ENCODE assay signal across 19 cellular contexts in genomic region chr1:145886811-145887210, GRCh38. TPM values are rescaled to one million over a fixed set of nuclear protein-coding genes. Genes with fewer than 3 reads are reported as not detected.
DNase-seq lines count a peak whose midpoint lies in the region; ATAC-seq, FAIRE-seq and TF ChIP-seq lines count a peak whose summit lies in the region.
"Had no signal": no experiment of that assay in that cellular context is flagged by ENCODE, and none has a peak within 500 bp of the region (broad histone marks: within the 10 kb centered on the region; RNA-seq: fewer than 3 reads in every experiment).

No MANE protein-coding gene starts in this region.

- ATAC-seq in GM23338, result peak; percentile 8; the same call in 2 of the 3 replicates
- ATAC-seq in natural killer cell treated with Interleukin-12 subunit alpha and Interleukin-12 subunit beta and Interleukin-15 and Interleukin-18, amount 100 ng/mL, for 72 hours, result no peak
- ATAC-seq in mucosa of descending colon, result no peak
- ATAC-seq: activated CD4-positive, CD25-positive, alpha-beta regulatory T cell treated with anti-CD3 and anti-CD28 coated beads, Interleukin-2, amount 50 U/mL, for 24 hours had no signal

- no peak for DNase-seq in CD4-positive, alpha-beta memory T cell
- DNase-seq in GM23338 (ENCODE audit: low spot score), result peak; percentile 53
- DNase-seq in astrocyte (ENCODE audit: low read depth), result no peak
- DNase-seq in natural killer cell treated with Interleukin-12 subunit alpha and Interleukin-12 subunit beta and Interleukin-15 and Interleukin-18, amount 100 ng/mL, for 72 hours (ENCODE audit: low spot score), result no peak
- no peak for DNase-seq in NCI-H524 treated with DMSO at 0.1 percent for 48 hours (lab: John Stamatoyannopoulos, UW)
- DNase-seq in SIG-M5 treated with dmso at 0.1 percent for 504 hours (lab: John Stamatoyannopoulos, UW; ENCODE audit: unreplicated experiment), result no peak
- DNase-seq in mucosa of descending colon, result no peak
- DNase-seq: activated gamma-delta T cell; C1 segment of cervical spinal cord; caudate nucleus; NK-92 treated with Interleukin-12 subunit alpha and Interleukin-12 subunit beta, amount 100 ng/mL, for 24 hours; sigmoid colon; SK-N-SH; stimulated activated CD4-positive, alpha-beta T cell treated with anti-CD3 and anti-CD28 coated beads, Interleukin-4, amount 100 ng/mL, for 4 hours; stimulated activated naive CD4-positive, alpha-beta T cell had no signal

- H3K9me3 Mint-ChIP-seq in CD4-positive, alpha-beta memory T cell, result no peaks in the 10 kb centered on the region
- H3K9me3 Mint-ChIP-seq in GM23338 (no peaks in the 10 kb centered on the region), astrocyte (ENCODE audit: unreplicated experiment) (no peaks in the 10 kb centered on the region)
- no peaks in the 10 kb centered on the region for H3K9me3 Mint-ChIP-seq in natural killer cell treated with Interleukin-12 subunit alpha and Interleukin-12 subunit beta and Interleukin-15 and Interleukin-18, amount 100 ng/mL, for 72 hours

- H3K4me3 ChIP-seq in CD4-positive, alpha-beta memory T cell (ENCODE audit: low read length in 2 of 2), result no peak overlapping the region
- H3K4me3 ChIP-seq in GM23338, result peak overlapping the region; percentile 85
- no peak overlapping the region for H3K4me3 ChIP-seq in astrocyte (ENCODE audit: insufficient read depth, low read depth, low read length)
- H3K4me3 ChIP-seq in mucosa of descending colon, result no peak overlapping the region

- no peaks in the 10 kb centered on the region for H3K36me3 ChIP-seq in CD4-positive, alpha-beta memory T cell (ENCODE audit: insufficient read depth, low read length)
- H3K36me3 ChIP-seq in GM23338 (ENCODE audit: insufficient read depth), result no peaks in the 10 kb centered on the region
- no peaks in the 10 kb centered on the region for H3K36me3 ChIP-seq in astrocyte (ENCODE audit: insufficient read depth, low read length)
- no peaks in the 10 kb centered on the region for H3K36me3 ChIP-seq in mucosa of descending colon (ENCODE audit: low read depth)
- H3K36me3 ChIP-seq: sigmoid colon had no signal

- H3K27ac Mint-ChIP-seq in CD4-positive, alpha-beta memory T cell, result peak overlapping the region in 1 of 7 donors; percentile 48
- no peak overlapping the region for H3K27ac Mint-ChIP-seq in GM23338
- no peak overlapping the region for H3K27ac Mint-ChIP-seq in astrocyte (ENCODE audit: unreplicated experiment)
- no peak overlapping the region for H3K27ac Mint-ChIP-seq in natural killer cell treated with Interleukin-12 subunit alpha and Interleukin-12 subunit beta and Interleukin-15 and Interleukin-18, amount 100 ng/mL, for 72 hours

- no peaks in the 10 kb centered on the region for H3K9me2 ChIP-seq in GM23338 (ENCODE audit: insufficient read depth)
- H3K9me2 ChIP-seq: SK-N-SH had no signal

- H2AFZ ChIP-seq in GM23338, result peak overlapping the region; percentile 98
- no peak overlapping the region for H2AFZ ChIP-seq in astrocyte (ENCODE audit: low read depth, low read length)

- H3K36me3 Mint-ChIP-seq in CD4-positive, alpha-beta memory T cell, result no peaks in the 10 kb centered on the region
- no peaks in the 10 kb centered on the region for H3K36me3 Mint-ChIP-seq in GM23338 (ENCODE audit: low read depth)
- peaks cover 3% of the 10 kb centered on the region for H3K36me3 Mint-ChIP-seq in astrocyte (ENCODE audit: low read depth, unreplicated experiment)
- no peaks in the 10 kb centered on the region for H3K36me3 Mint-ChIP-seq in natural killer cell treated with Interleukin-12 subunit alpha and Interleukin-12 subunit beta and Interleukin-15 and Interleukin-18, amount 100 ng/mL, for 72 hours

- H3K9ac ChIP-seq in astrocyte (ENCODE audit: low read length), result no peak overlapping the region
- H3K9ac ChIP-seq: SK-N-SH had no signal

- H3K27ac ChIP-seq in CD4-positive, alpha-beta memory T cell (ENCODE audit: low read depth, low read length), result no peak overlapping the region
- H3K27ac ChIP-seq in GM23338 (ENCODE audit: low read depth) (no peak overlapping the region), astrocyte (ENCODE audit: low read depth, low read length) (no peak overlapping the region)

- H3K79me2 ChIP-seq in GM23338 (replicated peaks; ENCODE audit: insufficient read depth) (no peaks in the 10 kb centered on the region), astrocyte (ENCODE audit: insufficient read depth, low read length) (no peaks in the 10 kb centered on the region)

- peak overlapping the region in 7 of 8 donors; percentile 50 to 87 (median 71) for H3K4me3 Mint-ChIP-seq in CD4-positive, alpha-beta memory T cell
- H3K4me3 Mint-ChIP-seq in GM23338 (peak overlapping the region; percentile 84), astrocyte (ENCODE audit: unreplicated experiment) (peak overlapping the region; percentile 77)
- peak overlapping the region; percentile 12 for H3K4me3 Mint-ChIP-seq in natural killer cell treated with Interleukin-12 subunit alpha and Interleukin-12 subunit beta and Interleukin-15 and Interleukin-18, amount 100 ng/mL, for 72 hours

- FAIRE-seq in astrocyte (lab: Jason Lieb, UNC), result no peak
- FAIRE-seq: GM12892, HTR-8/SVneo had no signal

- H3K4me1 ChIP-seq in CD4-positive, alpha-beta memory T cell (ENCODE audit: insufficient read depth, low read length), result peaks cover 13% of the 10 kb centered on the region
- H3K4me1 ChIP-seq in GM23338 (ENCODE audit: insufficient read depth) (peaks cover 11% of the 10 kb centered on the region; the same call in 1 of the 2 replicates), astrocyte (ENCODE audit: insufficient read depth, low read length) (peaks cover 21% of the 10 kb centered on the region), mucosa of descending colon (ENCODE audit: low read depth) (peaks cover 10% of the 10 kb centered on the region)

- POLR2A ChIA-PET in CD4-positive, alpha-beta memory T cell (lab: Charles Lee; ENCODE audit: partially characterized antibody), result interaction anchor here (0.9 to 3.1 kb wide), 2 partner anchors 28 to 32 kb away, joined by 4 to 13 read pairs; partner anchors contain the start of genes PEX11B and PIAS3

- no peaks in the 10 kb centered on the region for H3K9me3 ChIP-seq in CD4-positive, alpha-beta memory T cell (ENCODE audit: control insufficient read depth in 1 of 2, low read length in 2 of 2)
- H3K9me3 ChIP-seq in astrocyte (ENCODE audit: insufficient read depth, low read depth, low read length) (no peaks in the 10 kb centered on the region), mucosa of descending colon (no peaks in the 10 kb centered on the region)
- H3K9me3 ChIP-seq: sigmoid colon, SK-N-SH had no signal

- H4K20me1 ChIP-seq in GM23338 (replicated peaks; ENCODE audit: insufficient read depth), result no peaks in the 10 kb centered on the region
- H4K20me1 ChIP-seq in astrocyte (ENCODE audit: insufficient read depth, low read length), result no peaks in the 10 kb centered on the region

- TF ChIP-seq CTCF in GM23338 (conservative IDR thresholded peaks at IDR 0.05; ENCODE audit: low read depth in 2 of 2) (no peak), astrocyte (IDR thresholded peaks at IDR 0.05; ENCODE audit: insufficient read depth, low read depth, low read length) (no peak), mucosa of descending colon (IDR thresholded peaks at IDR 0.05) (no peak)

- intact Hi-C loops in CD4-positive, alpha-beta memory T cell (cut with micrococcal nuclease), result no loop called here
- intact Hi-C loops in mucosa of descending colon (cut with DNase I, micrococcal nuclease), result no loop called here

- H3K27me3 ChIP-seq in CD4-positive, alpha-beta memory T cell (ENCODE audit: insufficient read depth, low read length), result peaks cover 11% of the 10 kb centered on the region
- H3K27me3 ChIP-seq in GM23338 (ENCODE audit: insufficient read depth) (peaks cover 29% of the 10 kb centered on the region), astrocyte (ENCODE audit: insufficient read depth, low read length) (no peaks in the 10 kb centered on the region)
- H3K27me3 ChIP-seq: sigmoid colon had no signal

- H3K4me2 ChIP-seq in GM23338, result peak overlapping the region; percentile 91
- no peak overlapping the region for H3K4me2 ChIP-seq in astrocyte (ENCODE audit: low read length)

- CTCF ChIA-PET in CD4-positive, alpha-beta memory T cell (lab: Charles Lee; ENCODE audit: partially characterized antibody), result interaction anchor here (1.1 to 11.4 kb wide), 2 partner anchors 41 to 90 kb away, joined by 3 to 78 read pairs; partner anchors contain the start of gene NUDT17

- H3F3A ChIP-seq in GM23338 (replicated peaks; ENCODE audit: low read depth), result no peaks in the 10 kb centered on the region

- H3K27me3 Mint-ChIP-seq in CD4-positive, alpha-beta memory T cell, result peaks cover 8 to 21% of the 10 kb centered on the region in 2 donors
- peaks cover 18% of the 10 kb centered on the region for H3K27me3 Mint-ChIP-seq in GM23338 (ENCODE audit: insufficient read depth, low read depth, poor library complexity)
- H3K27me3 Mint-ChIP-seq in astrocyte (ENCODE audit: low read depth, unreplicated experiment), result peaks cover 20% of the 10 kb centered on the region
- H3K27me3 Mint-ChIP-seq in natural killer cell treated with Interleukin-12 subunit alpha and Interleukin-12 subunit beta and Interleukin-15 and Interleukin-18, amount 100 ng/mL, for 72 hours, result peaks cover 18 to 28% of the 10 kb centered on the region in 2 donors

- peaks cover 10 to 28% (median 14%) of the 10 kb centered on the region in 4 donors for H3K4me1 Mint-ChIP-seq in CD4-positive, alpha-beta memory T cell
- H3K4me1 Mint-ChIP-seq in GM23338 (peaks cover 19% of the 10 kb centered on the region; the same call in 2 of the 3 replicates), astrocyte (ENCODE audit: low read depth, unreplicated experiment) (peaks cover 20% of the 10 kb centered on the region)
- peaks cover 13 to 16% of the 10 kb centered on the region in 2 donors for H3K4me1 Mint-ChIP-seq in natural killer cell treated with Interleukin-12 subunit alpha and Interleukin-12 subunit beta and Interleukin-15 and Interleukin-18, amount 100 ng/mL, for 72 hours (ENCODE audit: low read depth in 2 of 2)

RNA-seq across cellular contexts. Expression of gene ANKRD35, which starts 1.1 kb away (rescaled TPM):
- total RNA-seq in CD4-positive, alpha-beta memory T cell, result not detected
- polyA plus RNA-seq in CD4-positive, alpha-beta memory T cell, result under 1 TPM in 1 of 2 donors, not detected in 1; 0.34 TPM
- total RNA-seq in GM23338 (2014; rRNA removed; shearing (Covaris generic)), result 3.6 and 4.3 TPM in 2 replicates
- 4.9 and 5.6 TPM in 2 replicates for polyA plus RNA-seq in GM23338 (2016; fragmentation: Nextera tagmentation; extraction: Ambion mirVana)
- 0.07 and 0.16 TPM in 2 replicates for total RNA-seq in astrocyte
- total RNA-seq in natural killer cell treated with Interleukin-12 subunit alpha and Interleukin-12 subunit beta and Interleukin-15 and Interleukin-18, amount 100 ng/mL, for 72 hours, result under 1 TPM; 0.12 to 0.14 TPM
- 1 to 10 TPM in 1 of 3 donors, under 1 TPM in 2; 0.26 to 5.6 (median 0.99) TPM for total RNA-seq in mucosa of descending colon
- polyA plus RNA-seq: neural cell had no signal

RNA-seq across cellular contexts. Expression of gene ITGA10, which starts 23.0 kb away (rescaled TPM):
- 1 to 10 TPM; 5.4 to 5.5 TPM for total RNA-seq in CD4-positive, alpha-beta memory T cell
- polyA plus RNA-seq in CD4-positive, alpha-beta memory T cell, result under 1 TPM; 0.17 to 0.30 TPM
- 0.04 and 0.21 TPM in 2 replicates for total RNA-seq in GM23338 (2014; rRNA removed; shearing (Covaris generic))
- polyA plus RNA-seq in GM23338 (2016; fragmentation: Nextera tagmentation; extraction: Ambion mirVana), result 0.21 TPM in 1 of 2 replicates, not detected in the other
- total RNA-seq in astrocyte, result 0.65 and 1.0 TPM in 2 replicates
- 1 to 10 TPM; 3.5 to 5.2 TPM for total RNA-seq in natural killer cell treated with Interleukin-12 subunit alpha and Interleukin-12 subunit beta and Interleukin-15 and Interleukin-18, amount 100 ng/mL, for 72 hours
- 1 to 10 TPM in 1 of 3 donors, under 1 TPM in 2; 0.61 to 2.5 (median 0.87) TPM for total RNA-seq in mucosa of descending colon

RNA-seq across cellular contexts. Expression of gene PIAS3, which starts 27.9 kb away (rescaled TPM):
- total RNA-seq in CD4-positive, alpha-beta memory T cell, result 10 to 100 TPM; 30.3 to 33.6 TPM
- 10 to 100 TPM in 1 of 2 donors, 1 to 10 TPM in 1; 8.8 to 17.8 TPM for polyA plus RNA-seq in CD4-positive, alpha-beta memory T cell
- 33.2 and 35.7 TPM in 2 replicates for total RNA-seq in GM23338 (2014; rRNA removed; shearing (Covaris generic))
- polyA plus RNA-seq in GM23338 (2016; fragmentation: Nextera tagmentation; extraction: Ambion mirVana), result 40.8 and 45.4 TPM in 2 replicates
- 42.6 and 49.9 TPM in 2 replicates for total RNA-seq in astrocyte
- total RNA-seq in natural killer cell treated with Interleukin-12 subunit alpha and Interleukin-12 subunit beta and Interleukin-15 and Interleukin-18, amount 100 ng/mL, for 72 hours, result 10 to 100 TPM; 24.3 to 31.1 TPM
- total RNA-seq in mucosa of descending colon, result 10 to 100 TPM; 11.6 to 26.6 (median 14.8) TPM

RNA-seq across cellular contexts. Expression of gene PEX11B, which starts 31.7 kb away (rescaled TPM):
- 10 to 100 TPM; 34.7 to 38.7 TPM for total RNA-seq in CD4-positive, alpha-beta memory T cell
- polyA plus RNA-seq in CD4-positive, alpha-beta memory T cell, result 10 to 100 TPM; 54.4 to 55.3 TPM
- 9.1 and 10.0 TPM in 2 replicates for total RNA-seq in GM23338 (2014; rRNA removed; shearing (Covaris generic))
- polyA plus RNA-seq in GM23338 (2016; fragmentation: Nextera tagmentation; extraction: Ambion mirVana), result 7.4 and 9.7 TPM in 2 replicates
- total RNA-seq in astrocyte, result 19.9 and 20.7 TPM in 2 replicates
- 10 to 100 TPM; 33.6 to 34.2 TPM for total RNA-seq in natural killer cell treated with Interleukin-12 subunit alpha and Interleukin-12 subunit beta and Interleukin-15 and Interleukin-18, amount 100 ng/mL, for 72 hours
- 10 to 100 TPM; 25.5 to 34.8 (median 33.3) TPM for total RNA-seq in mucosa of descending colon

RNA-seq across cellular contexts. Expression of gene RBM8A, which starts 40.5 kb away (rescaled TPM):
- total RNA-seq in CD4-positive, alpha-beta memory T cell, result 100 to 1,000 TPM; 116 to 122 TPM
- 100 to 1,000 TPM; 129 to 169 TPM for polyA plus RNA-seq in CD4-positive, alpha-beta memory T cell
- 170 and 212 TPM in 2 replicates for total RNA-seq in GM23338 (2014; rRNA removed; shearing (Covaris generic))
- polyA plus RNA-seq in GM23338 (2016; fragmentation: Nextera tagmentation; extraction: Ambion mirVana), result 286 and 312 TPM in 2 replicates
- 157 and 177 TPM in 2 replicates for total RNA-seq in astrocyte
- 100 to 1,000 TPM; 280 to 294 TPM for total RNA-seq in natural killer cell treated with Interleukin-12 subunit alpha and Interleukin-12 subunit beta and Interleukin-15 and Interleukin-18, amount 100 ng/mL, for 72 hours
- total RNA-seq in mucosa of descending colon, result 10 to 100 TPM; 82.3 to 94.5 (median 93.9) TPM

Comparison
In these comparisons a context has a peak if more than half of its experiments do, and no peak if none do; other contexts are left out.
1. H3K4me3 Mint-ChIP-seq: peak in every context shown above with its lines; median percentile 84 in GM23338; 77 in astrocyte; 71 in CD4-positive, alpha-beta memory T cell; 12 in natural killer cell treated with Interleukin-12 subunit alpha and Interleukin-12 subunit beta and Interleukin-15 and Interleukin-18, amount 100 ng/mL, for 72 hours.